Comparison of ENCODE assay signal across 24 cellular contexts in genomic region chr4:183147191-183147590, GRCh38.
"Had no signal": no experiment of that assay in that cellular context is flagged by ENCODE, and none has a peak within 500 bp of the region (broad histone marks: within the 10 kb centered on the region; RNA-seq: fewer than 3 reads in every experiment).

No MANE protein-coding gene starts in this region.

- H3K36me3 ChIP-seq: brain microvascular endothelial cell, esophagus muscularis mucosa, left lung, lower lobe of right lung, neural progenitor cell, stomach, tibial artery, upper lobe of right lung had no signal

- H3K27me3 ChIP-seq: brain microvascular endothelial cell, esophagus muscularis mucosa, left lung, neural progenitor cell, stomach, tibial artery, upper lobe of right lung had no signal

- H3K4me3 ChIP-seq: esophagus muscularis mucosa, left lung, lower lobe of right lung, neural progenitor cell, stomach, tibial artery, upper lobe of right lung had no signal

- DNase-seq: activated B cell treated with CpG ODN at 0.5 μM for 24 hours; activated CD4-positive, alpha-beta T cell treated with anti-CD3 and anti-CD28 coated beads, Interleukin-2, amount 50 U/mL, for 1 hour; activated CD8-positive, alpha-beta T cell treated with anti-CD3 and anti-CD28 coated beads for 36 hours; activated gamma-delta T cell treated with Interleukin-2 at 50 U/mL for 16 hours; activated naive CD4-positive, alpha-beta T cell treated with anti-CD3 and anti-CD28 coated beads, Interleukin-2, amount 50 U/mL, for 16 hours; activated T-cell treated with anti-CD3 and anti-CD28 coated beads, Interleukin-2, amount 50 U/mL, for 4 hours; amniotic stem cell; brain microvascular endothelial cell; central memory CD4-positive, alpha-beta T cell; glutamatergic neuron; left lung; lower lobe of right lung; mesendoderm; natural killer cell; occipital lobe; right cardiac atrium; stimulated activated CD4-positive, alpha-beta T cell treated with anti-CD3 and anti-CD28 coated beads, Interleukin-15, amount 100 ng/mL, for 24 hours; stimulated activated CD4-positive, alpha-beta T cell treated with anti-CD3 and anti-CD28 coated beads, Interleukin-2, amount 100 ng/mL, for 24 hours; stimulated activated naive B cell treated with anti-CD40 and anti-IgM and Interleukin-4, amounts not matched to agents 10 μg/mL and 1 μg/mL and 100 μg/mL, for 72 hours; stomach; tibial artery; upper lobe of right lung had no signal

- H3K27ac ChIP-seq: brain microvascular endothelial cell, esophagus muscularis mucosa, left lung, lower lobe of right lung, neural progenitor cell, stomach, tibial artery, upper lobe of right lung had no signal

- ATAC-seq: activated CD8-positive, alpha-beta T cell treated with anti-CD3 and anti-CD28 coated beads for 36 hours; activated T-cell treated with anti-CD3 and anti-CD28 coated beads, Interleukin-2, amount 50 U/mL, for 4 hours; left lung; natural killer cell; stimulated activated naive B cell treated with anti-CD40 and anti-IgM and Interleukin-4, amounts not matched to agents 10 μg/mL and 1 μg/mL and 100 μg/mL, for 72 hours had no signal

- H3K9me3 ChIP-seq: esophagus muscularis mucosa, left lung, lower lobe of right lung, stomach, tibial artery, upper lobe of right lung had no signal
